In genomic region chr4:16171831-16172230, GRCh38 we compare ENCODE assay signal across 29 cellular contexts.
"Had no signal": no experiment of that assay in that cellular context is flagged by ENCODE, and none has a peak within 500 bp of the region (broad histone marks: within the 10 kb centered on the region; RNA-seq: fewer than 3 reads in every experiment).

No MANE protein-coding gene starts in this region.

- H3K27ac Mint-ChIP-seq: naive thymus-derived CD8-positive, alpha-beta T cell; nephron; stimulated activated naive B cell treated with anti-CD40 and anti-IgM and Interleukin-4, amounts not matched to agents 10 μg/mL and 1 μg/mL and 100 μg/mL, for 72 hours had no signal

- H3K9me3 ChIP-seq: left lung, lower lobe of right lung, pancreas, prostate gland, stomach, testis, thyroid gland, transverse colon, upper lobe of left lung, vagina had no signal

- H3K4me3 Mint-ChIP-seq: naive thymus-derived CD8-positive, alpha-beta T cell; nephron; neural crest cell; stimulated activated naive B cell treated with anti-CD40 and anti-IgM and Interleukin-4, amounts not matched to agents 10 μg/mL and 1 μg/mL and 100 μg/mL, for 72 hours had no signal

- H3K27me3 Mint-ChIP-seq: naive thymus-derived CD8-positive, alpha-beta T cell; stimulated activated naive B cell treated with anti-CD40 and anti-IgM and Interleukin-4, amounts not matched to agents 10 μg/mL and 1 μg/mL and 100 μg/mL, for 72 hours had no signal

- H3K27me3 ChIP-seq: left lung, pancreas, stomach, testis, thyroid gland, transverse colon, upper lobe of left lung, vagina had no signal

- DNase-seq: kidney; left colon; left lung; lower lobe of right lung; mammary epithelial cell; mesenchymal stem cell; naive thymus-derived CD8-positive, alpha-beta T cell; nucleus accumbens; pancreas; posterior cingulate gyrus; retina; stimulated activated CD4-positive, alpha-beta T cell treated with anti-CD3 and anti-CD28 coated beads, Interleukin-12 subunit alpha, Interleukin-12 subunit beta, amount 100 ng/mL, for 4 hours; stimulated activated CD4-positive, alpha-beta T cell treated with anti-CD3 and anti-CD28 coated beads, Interleukin-15, amount 100 ng/mL, for 24 hours; stimulated activated CD4-positive, alpha-beta T cell treated with anti-CD3 and anti-CD28 coated beads, Interleukin-2, amount 100 ng/mL, for 24 hours; stimulated activated CD4-positive, alpha-beta T cell treated with anti-CD3 and anti-CD28 coated beads, Interleukin-4, amount 100 ng/mL, for 1 hour; stimulated activated naive B cell treated with anti-CD40 and anti-IgM and Interleukin-4, amounts not matched to agents 10 μg/mL and 1 μg/mL and 100 μg/mL, for 72 hours; stimulated activated naive CD8-positive, alpha-beta T cell treated with anti-CD3 and anti-CD28 coated beads, Interleukin-15, Interleukin-2, amounts not matched to agents 100 U/mL and 50 U/mL, for 24 hours; stomach; testis; thyroid gland; transverse colon; upper lobe of left lung had no signal

- H3K4me1 Mint-ChIP-seq: nephron, neural crest cell had no signal

- H3K4me3 ChIP-seq: left lung, lower lobe of right lung, pancreas, prostate gland, skin epidermis, stomach, testis, thyroid gland, transverse colon, upper lobe of left lung, vagina had no signal

- H3K27ac ChIP-seq: left lung, lower lobe of right lung, pancreas, prostate gland, skin epidermis, stomach, testis, thyroid gland, transverse colon, upper lobe of left lung, vagina had no signal

- H3K4me1 ChIP-seq: left lung, lower lobe of right lung, pancreas, prostate gland, testis, thyroid gland, upper lobe of left lung, vagina had no signal

- H3K9me3 Mint-ChIP-seq: naive thymus-derived CD8-positive, alpha-beta T cell; nephron; neural crest cell; stimulated activated naive B cell treated with anti-CD40 and anti-IgM and Interleukin-4, amounts not matched to agents 10 μg/mL and 1 μg/mL and 100 μg/mL, for 72 hours had no signal

- ATAC-seq: left colon; left lung; lower lobe of right lung; naive thymus-derived CD8-positive, alpha-beta T cell; pancreas; right cardiac atrium; sciatic nerve; stimulated activated naive CD8-positive, alpha-beta T cell treated with anti-CD3 and anti-CD28 coated beads, Interleukin-15, Interleukin-2, amounts not matched to agents 100 U/mL and 50 U/mL, for 24 hours had no signal
